19 cellular contexts compared by ENCODE assay signal in the genomic region with DNA sequence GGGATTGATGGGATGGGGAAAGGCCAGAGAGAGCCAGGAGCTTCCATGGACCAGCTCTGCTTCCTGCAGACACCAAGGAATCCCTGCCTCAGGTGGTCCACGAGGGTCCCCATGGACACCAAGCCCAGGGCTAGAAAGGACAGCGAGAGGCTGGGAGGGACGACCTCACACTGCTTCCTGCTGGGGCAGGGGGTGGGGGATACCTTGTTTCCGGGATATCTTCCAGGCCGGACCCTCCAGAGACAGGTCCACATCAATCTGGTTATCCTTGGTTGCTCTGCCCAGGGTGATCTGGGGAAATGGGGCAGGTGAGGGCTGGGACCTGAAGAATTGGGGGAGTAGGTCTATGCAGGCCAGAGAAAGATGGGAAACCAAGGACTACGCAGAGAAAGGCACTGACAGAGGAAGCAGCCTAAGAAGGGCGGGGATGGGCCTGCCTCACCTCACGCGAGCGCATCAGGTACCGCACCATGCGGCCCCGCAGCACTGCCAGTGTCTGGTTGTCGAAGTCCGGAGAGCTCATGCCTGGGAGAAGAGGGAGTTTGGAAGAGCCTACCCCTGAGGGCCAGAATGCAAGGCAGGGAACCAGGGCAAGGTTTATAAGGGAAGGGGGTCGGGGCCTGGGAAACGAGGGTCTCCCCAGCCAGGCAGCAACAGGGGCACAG. TPM values are rescaled to one million over a fixed set of nuclear protein-coding genes. Genes with fewer than 3 reads are reported as not detected.
DNase-seq lines count a peak whose midpoint lies in the region; ATAC-seq, FAIRE-seq and TF ChIP-seq lines count a peak whose summit lies in the region.
"Had no signal": no experiment of that assay in that cellular context is flagged by ENCODE, and none has a peak within 500 bp of the region (broad histone marks: within the 10 kb centered on the region; RNA-seq: fewer than 3 reads in every experiment).

No MANE protein-coding gene starts in this region.

- H3K27me3 Mint-ChIP-seq in T-helper 2 cell treated with Interferon-gamma antibody and Interleukin-4, amounts not matched to agents 5 μg/mL and 100 μg/mL, for 36 hours (ENCODE audit: low read depth): no peaks in the 10 kb centered on the region
- no peaks in the 10 kb centered on the region for H3K27me3 Mint-ChIP-seq in activated naive CD8-positive, alpha-beta T cell treated with anti-CD3 and anti-CD28 coated beads for 36 hours
- H3K27me3 Mint-ChIP-seq in activated naive CD8-positive, alpha-beta T cell treated with anti-CD3 and anti-CD28 coated beads, Interleukin-2, amount 50 U/mL, for 24 hours: no peaks in the 10 kb centered on the region
- H3K27me3 Mint-ChIP-seq: CD4-positive, alpha-beta memory T cell had no signal

- H3K4me1 ChIP-seq in kidney (ENCODE audit: control insufficient read depth in 1 of 2, insufficient read depth in 1 of 2, low read depth in 1 of 2, low read length in 2 of 2): peaks cover 14 to 15% of the 10 kb centered on the region in 2 donors
- peaks cover 0 to under 1% (median 0%) of the 10 kb centered on the region in 6 donors for H3K4me1 ChIP-seq in spleen

- peaks cover 10% of the 10 kb centered on the region for H3K4me1 Mint-ChIP-seq in T-helper 2 cell treated with Interferon-gamma antibody and Interleukin-4, amounts not matched to agents 5 μg/mL and 100 μg/mL, for 36 hours (ENCODE audit: low read depth)
- H3K4me1 Mint-ChIP-seq in activated naive CD8-positive, alpha-beta T cell treated with anti-CD3 and anti-CD28 coated beads for 36 hours: peaks cover 18% of the 10 kb centered on the region
- peaks cover 27% of the 10 kb centered on the region for H3K4me1 Mint-ChIP-seq in activated naive CD8-positive, alpha-beta T cell treated with anti-CD3 and anti-CD28 coated beads, Interleukin-2, amount 50 U/mL, for 24 hours
- H3K4me1 Mint-ChIP-seq: CD14-positive monocyte had no signal

- no peaks in the 10 kb centered on the region for H3K27me3 ChIP-seq in spleen (replicated peaks in 1 of 7)
- H3K27me3 ChIP-seq: BLaER1 had no signal

- POLR2A ChIA-PET in HEK293T (lab: Yijun Ruan, JAX): no interaction called here

- intact Hi-C loops in kidney (cut with DNase I) (no loop called here), spleen (cut with DNase I; ENCODE audit: low total_unique reads) (no loop called here)

- ATAC-seq in activated naive CD8-positive, alpha-beta T cell treated with anti-CD3 and anti-CD28 coated beads, Interleukin-2, amount 50 U/mL, for 24 hours: no peak
- ATAC-seq: HCT116, HepG2 had no signal

- H3K27ac ChIP-seq in kidney (ENCODE audit: low read depth in 2 of 2, low read length in 2 of 2): no peak overlapping the region
- H3K27ac ChIP-seq in spleen: no peak overlapping the region
- H3K27ac ChIP-seq: BLaER1 had no signal

- no peak for FAIRE-seq in kidney (lab: Jason Lieb, UNC)
- FAIRE-seq in HTR-8/SVneo (lab: Jason Lieb, UNC): no peak
- FAIRE-seq: HepG2 had no signal

- H3K9ac ChIP-seq in kidney (ENCODE audit: low read length in 2 of 2): no peak overlapping the region
- H3K9ac ChIP-seq: BLaER1 had no signal

- 94 to 99% (median 94%) methylated on average over 17 of the region's 17 CpGs for WGBS in spleen, 5 donors

- no peak for TF ChIP-seq POLR2A in spleen (IDR thresholded peaks at IDR 0.05)

- no peak for DNase-seq in T-helper 2 cell treated with Interferon-gamma antibody and Interleukin-4, amounts not matched to agents 5 μg/mL and 100 μg/mL, for 36 hours (ENCODE audit: low spot score)
- DNase-seq in T-helper 2 cell (no peak), kidney (peak; percentile 55), spleen (peak; percentile 45), HEK293T (ENCODE audit: extremely low spot score) (no peak), HTR-8/SVneo (ENCODE audit: insufficient read length, low spot score) (no peak)
- no peak for DNase-seq in activated naive CD8-positive, alpha-beta T cell treated with anti-CD3 and anti-CD28 coated beads for 36 hours
- DNase-seq in activated naive CD8-positive, alpha-beta T cell treated with anti-CD3 and anti-CD28 coated beads, Interleukin-2, amount 50 U/mL, for 24 hours: no peak
- DNase-seq: 8988T; Calu3; CD4-positive, alpha-beta memory T cell; DMS79 treated with DMSO at 0.1 percent for 48 hours; GF-D8; GOT3; H7 had no signal

- no peaks in the 10 kb centered on the region for H3K9me3 ChIP-seq in kidney (ENCODE audit: control insufficient read depth in 1 of 2, low read length in 2 of 2)
- no peaks in the 10 kb centered on the region for H3K9me3 ChIP-seq in spleen
- H3K9me3 ChIP-seq: BLaER1 had no signal

- CTCF ChIA-PET in HEK293T (lab: Yijun Ruan, JAX): no interaction called here

- no peaks in the 10 kb centered on the region for H3K9me3 Mint-ChIP-seq in T-helper 2 cell treated with Interferon-gamma antibody and Interleukin-4, amounts not matched to agents 5 μg/mL and 100 μg/mL, for 36 hours
- no peaks in the 10 kb centered on the region for H3K9me3 Mint-ChIP-seq in activated naive CD8-positive, alpha-beta T cell treated with anti-CD3 and anti-CD28 coated beads for 36 hours
- H3K9me3 Mint-ChIP-seq in activated naive CD8-positive, alpha-beta T cell treated with anti-CD3 and anti-CD28 coated beads, Interleukin-2, amount 50 U/mL, for 24 hours: no peaks in the 10 kb centered on the region
- H3K9me3 Mint-ChIP-seq: CD14-positive monocyte; CD4-positive, alpha-beta memory T cell had no signal

- H3K36me3 ChIP-seq in kidney (ENCODE audit: control insufficient read depth in 1 of 2, insufficient read depth in 2 of 2, low read length in 2 of 2) (peaks cover 38 to 51% of the 10 kb centered on the region in 2 donors), spleen (peaks cover 0 to 89% (median 79%) of the 10 kb centered on the region in 6 donors)

- peaks cover 45% of the 10 kb centered on the region for H3K36me3 Mint-ChIP-seq in T-helper 2 cell treated with Interferon-gamma antibody and Interleukin-4, amounts not matched to agents 5 μg/mL and 100 μg/mL, for 36 hours (ENCODE audit: low read depth)
- H3K36me3 Mint-ChIP-seq in activated naive CD8-positive, alpha-beta T cell treated with anti-CD3 and anti-CD28 coated beads for 36 hours: peaks cover 21% of the 10 kb centered on the region
- H3K36me3 Mint-ChIP-seq in activated naive CD8-positive, alpha-beta T cell treated with anti-CD3 and anti-CD28 coated beads, Interleukin-2, amount 50 U/mL, for 24 hours (ENCODE audit: low read depth): peaks cover 31% of the 10 kb centered on the region

- peak overlapping the region; percentile 45 for H3K27ac Mint-ChIP-seq in T-helper 2 cell treated with Interferon-gamma antibody and Interleukin-4, amounts not matched to agents 5 μg/mL and 100 μg/mL, for 36 hours
- peak overlapping the region; percentile 58 for H3K27ac Mint-ChIP-seq in activated naive CD8-positive, alpha-beta T cell treated with anti-CD3 and anti-CD28 coated beads for 36 hours
- H3K27ac Mint-ChIP-seq in activated naive CD8-positive, alpha-beta T cell treated with anti-CD3 and anti-CD28 coated beads, Interleukin-2, amount 50 U/mL, for 24 hours: no peak overlapping the region

- no peak overlapping the region for H3K4me3 ChIP-seq in kidney (ENCODE audit: low read length in 2 of 2)
- no peak overlapping the region for H3K4me3 ChIP-seq in spleen
- H3K4me3 ChIP-seq: BLaER1 had no signal

- no peak overlapping the region for H3K4me3 Mint-ChIP-seq in T-helper 2 cell treated with Interferon-gamma antibody and Interleukin-4, amounts not matched to agents 5 μg/mL and 100 μg/mL, for 36 hours
- no peak overlapping the region for H3K4me3 Mint-ChIP-seq in activated naive CD8-positive, alpha-beta T cell treated with anti-CD3 and anti-CD28 coated beads for 36 hours
- H3K4me3 Mint-ChIP-seq in activated naive CD8-positive, alpha-beta T cell treated with anti-CD3 and anti-CD28 coated beads, Interleukin-2, amount 50 U/mL, for 24 hours: no peak overlapping the region
- H3K4me3 Mint-ChIP-seq: CD14-positive monocyte; CD4-positive, alpha-beta memory T cell had no signal

- TF ChIP-seq CTCF in kidney (IDR thresholded peaks at IDR 0.05; ENCODE audit: borderline replicate concordance, extremely low read depth, insufficient read depth) (no peak), spleen (IDR thresholded peaks at IDR 0.05 in 8 of 11, conservative IDR thresholded peaks at IDR 0.05 in 3 of 11) (no peak)

TF ChIP-seq in HEK293T, 16 proteins besides CTCF, POLR2A, EP300 and RAD21:
- TF ChIP-seq L3MBTL2 (conservative IDR thresholded peaks at IDR 0.05): no peak
- TF ChIP-seq SUZ12 (IDR thresholded peaks at IDR 0.05): no peak
- TF ChIP-seq HDGF (IDR thresholded peaks at IDR 0.05; ENCODE audit: borderline replicate concordance): no peak
- TF ChIP-seq LEF1 (IDR thresholded peaks at IDR 0.05; ENCODE audit: borderline replicate concordance): no peak
- TF ChIP-seq NFRKB (IDR thresholded peaks at IDR 0.05): no peak
- TF ChIP-seq CTBP1 (IDR thresholded peaks at IDR 0.05; ENCODE audit: borderline replicate concordance): no peak

RNA-seq across cellular contexts. Expression of gene MCRS1, which starts 8.8 kb away (rescaled TPM):
- total RNA-seq in activated naive CD8-positive, alpha-beta T cell treated with anti-CD3 and anti-CD28 coated beads for 36 hours: 10 to 100 TPM; 73.6 to 78.2 TPM
- total RNA-seq in kidney (66.8 TPM), spleen (10 to 100 TPM; 44.3 to 63.5 (median 54.2) TPM)
- polyA plus RNA-seq in kidney (ENCODE audit: insufficient read depth, low read depth, low replicate concordance) (60.4 TPM), spleen (10 to 100 TPM; 44.1 to 64.7 (median 61.1) TPM)

RNA-seq across cellular contexts. Expression of gene KCNH3, which starts 20.3 kb away (rescaled TPM):
- total RNA-seq in activated naive CD8-positive, alpha-beta T cell treated with anti-CD3 and anti-CD28 coated beads for 36 hours: 10 to 100 TPM; 10.2 to 10.9 TPM
- total RNA-seq in kidney (2.8 TPM), spleen (1 to 10 TPM in 4 of 7 donors, under 1 TPM in 3; 0.41 to 2.9 (median 1.0) TPM)
- polyA plus RNA-seq in kidney (ENCODE audit: insufficient read depth, low read depth, low replicate concordance) (1.4 TPM), spleen (under 1 TPM; 0.33 to 0.83 (median 0.61) TPM)

RNA-seq across cellular contexts. Expression of gene FAM186B, which starts 46.3 kb away (rescaled TPM):
- total RNA-seq in activated naive CD8-positive, alpha-beta T cell treated with anti-CD3 and anti-CD28 coated beads for 36 hours: under 1 TPM; 0.14 to 0.41 TPM
- 0.85 TPM for total RNA-seq in kidney
- polyA plus RNA-seq in kidney (ENCODE audit: insufficient read depth, low read depth, low replicate concordance): 0.34 TPM
- total RNA-seq in spleen: under 1 TPM in 4 of 7 donors, not detected in 3; 0.27 to 0.67 (median 0.41) TPM
- polyA plus RNA-seq in spleen: under 1 TPM in 2 of 3 donors, not detected in 1; 0.08 to 0.10 TPM
- polyA plus RNA-seq: CD14-positive monocyte had no signal

Comparison
In these comparisons a context has a peak if more than half of its experiments do, and no peak if none do; other contexts are left out.
1. DNase-seq: peak in kidney (single experiment) and spleen (single experiment); none in T-helper 2 cell treated with Interferon-gamma antibody and Interleukin-4, amounts not matched to agents 5 μg/mL and 100 μg/mL, for 36 hours (single experiment), T-helper 2 cell (0 of 5), activated naive CD8-positive, alpha-beta T cell treated with anti-CD3 and anti-CD28 coated beads for 36 hours (single experiment), activated naive CD8-positive, alpha-beta T cell treated with anti-CD3 and anti-CD28 coated beads, Interleukin-2, amount 50 U/mL, for 24 hours (single experiment), HEK293T (single experiment) and HTR-8/SVneo (single experiment).